22 cellular contexts compared by ENCODE assay signal in the genomic region with DNA sequence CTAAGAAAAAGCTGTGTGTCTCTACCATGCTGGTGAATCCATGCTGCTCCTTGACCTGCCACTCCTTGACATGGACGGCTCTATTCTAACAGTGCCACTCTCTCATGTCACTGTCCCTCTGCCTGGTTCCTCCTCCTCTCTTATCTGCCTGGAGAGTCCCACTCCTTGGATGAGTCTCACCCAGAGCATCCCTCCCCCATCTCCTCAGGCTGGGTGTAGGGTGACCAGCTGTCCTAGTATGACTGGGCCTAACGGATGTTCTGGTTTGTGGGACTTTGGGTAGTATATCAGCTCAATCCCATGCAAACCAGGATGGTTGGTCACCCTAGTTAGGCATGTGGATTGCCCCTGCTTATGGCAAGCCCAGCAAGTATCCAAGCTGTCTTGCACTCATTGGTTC. TPM values are rescaled to one million over a fixed set of nuclear protein-coding genes. Genes with fewer than 3 reads are reported as not detected.
DNase-seq lines count a peak whose midpoint lies in the region; ATAC-seq and TF ChIP-seq lines count a peak whose summit lies in the region.
"Had no signal": no experiment of that assay in that cellular context is flagged by ENCODE, and none has a peak within 500 bp of the region (broad histone marks: within the 10 kb centered on the region; RNA-seq: fewer than 3 reads in every experiment).

No MANE protein-coding gene starts in this region.

- POLR2A ChIA-PET in activated CD4-positive, alpha-beta T cell treated with anti-CD3 and anti-CD28 coated beads, Interleukin-2, amount 10 ng/mL, durations not matched to agents 7 days and 5 days (lab: Charles Lee), result no interaction called here
- POLR2A ChIA-PET in activated CD4-positive, alpha-beta T cell treated with anti-CD3 and anti-CD28 coated beads for 36 hours (lab: Charles Lee), result no interaction called here

- no peak for TF ChIP-seq CTCF in WERI-Rb-1 (IDR thresholded peaks at IDR 0.05; ENCODE audit: low read depth, low read length)
- TF ChIP-seq CTCF in vagina (IDR thresholded peaks at IDR 0.05), result no peak

- intact Hi-C loops in activated CD4-positive, alpha-beta T cell treated with anti-CD3 and anti-CD28 coated beads for 36 hours (cut with DNase I, micrococcal nuclease), result no loop called here
- intact Hi-C loops in dendritic cell treated with granulocyte-macrophage colony-stimulating factor and Interleukin-4, amounts not matched to agents 40 ng/mL and 50 ng/mL, for 4 days (cut with micrococcal nuclease), result no loop called here
- intact Hi-C loops in vagina (cut with DNase I), result no loop called here

- H3K27me3 Mint-ChIP-seq in activated CD4-positive, alpha-beta T cell treated with anti-CD3 and anti-CD28 coated beads, Interleukin-2, amount 10 ng/mL, durations not matched to agents 7 days and 5 days, result no peaks in the 10 kb centered on the region
- H3K27me3 Mint-ChIP-seq in activated CD4-positive, alpha-beta T cell treated with anti-CD3 and anti-CD28 coated beads for 36 hours, result no peaks in the 10 kb centered on the region
- H3K27me3 Mint-ChIP-seq in dendritic cell treated with granulocyte-macrophage colony-stimulating factor and Interleukin-4, amounts not matched to agents 40 ng/mL and 50 ng/mL, for 4 days, result no peaks in the 10 kb centered on the region
- no peaks in the 10 kb centered on the region for H3K27me3 Mint-ChIP-seq in stimulated activated naive CD8-positive, alpha-beta T cell treated with anti-CD3 and anti-CD28 coated beads, Interleukin-15, amount 100 ng/mL, for 72 hours
- H3K27me3 Mint-ChIP-seq: naive B cell had no signal

- no peak for TF ChIP-seq POLR2A in vagina (IDR thresholded peaks at IDR 0.05)

- no peak for ATAC-seq in activated CD4-positive, alpha-beta T cell treated with anti-CD3 and anti-CD28 coated beads for 36 hours
- ATAC-seq in stimulated activated naive CD8-positive, alpha-beta T cell treated with anti-CD3 and anti-CD28 coated beads, Interleukin-15, amount 100 ng/mL, for 72 hours, result peak; percentile 67
- ATAC-seq in GM19397 (IDR thresholded peaks at IDR 0.05; ENCODE audit: unreplicated experiment) (no peak), GM21529 (IDR thresholded peaks at IDR 0.05; ENCODE audit: unreplicated experiment) (no peak)

- H3K36me3 ChIP-seq in WERI-Rb-1 (no peaks in the 10 kb centered on the region), vagina (no peaks in the 10 kb centered on the region)
- H3K36me3 ChIP-seq: cardiac muscle cell, lower lobe of right lung, right lobe of liver had no signal

- H3K4me3 Mint-ChIP-seq in activated CD4-positive, alpha-beta T cell treated with anti-CD3 and anti-CD28 coated beads, Interleukin-2, amount 10 ng/mL, durations not matched to agents 7 days and 5 days, result no peak overlapping the region
- no peak overlapping the region for H3K4me3 Mint-ChIP-seq in activated CD4-positive, alpha-beta T cell treated with anti-CD3 and anti-CD28 coated beads for 36 hours
- H3K4me3 Mint-ChIP-seq in dendritic cell treated with granulocyte-macrophage colony-stimulating factor and Interleukin-4, amounts not matched to agents 40 ng/mL and 50 ng/mL, for 4 days, result no peak overlapping the region
- H3K4me3 Mint-ChIP-seq in stimulated activated naive CD8-positive, alpha-beta T cell treated with anti-CD3 and anti-CD28 coated beads, Interleukin-15, amount 100 ng/mL, for 72 hours, result peak overlapping the region in 1 of 2 donors; percentile 29
- H3K4me3 Mint-ChIP-seq: naive B cell had no signal

- CTCF ChIA-PET in activated CD4-positive, alpha-beta T cell treated with anti-CD3 and anti-CD28 coated beads, Interleukin-2, amount 10 ng/mL, durations not matched to agents 7 days and 5 days (lab: Charles Lee), result interaction anchor here (1.2 to 1.5 kb wide), 2 partner anchors 9 to 19 kb away, joined by 3 to 6 read pairs; no protein-coding TSS in a partner anchor
- CTCF ChIA-PET in activated CD4-positive, alpha-beta T cell treated with anti-CD3 and anti-CD28 coated beads for 36 hours (lab: Charles Lee), result no interaction called here

- peak overlapping the region; percentile 95 for H3K27ac Mint-ChIP-seq in activated CD4-positive, alpha-beta T cell treated with anti-CD3 and anti-CD28 coated beads, Interleukin-2, amount 10 ng/mL, durations not matched to agents 7 days and 5 days
- H3K27ac Mint-ChIP-seq in activated CD4-positive, alpha-beta T cell treated with anti-CD3 and anti-CD28 coated beads for 36 hours, result no peak overlapping the region
- H3K27ac Mint-ChIP-seq in dendritic cell treated with granulocyte-macrophage colony-stimulating factor and Interleukin-4, amounts not matched to agents 40 ng/mL and 50 ng/mL, for 4 days, result peak overlapping the region; percentile 67
- H3K27ac Mint-ChIP-seq in stimulated activated naive CD8-positive, alpha-beta T cell treated with anti-CD3 and anti-CD28 coated beads, Interleukin-15, amount 100 ng/mL, for 72 hours, result peak overlapping the region in 1 of 2 donors; percentile 64

- H3K9me3 Mint-ChIP-seq in activated CD4-positive, alpha-beta T cell treated with anti-CD3 and anti-CD28 coated beads, Interleukin-2, amount 10 ng/mL, durations not matched to agents 7 days and 5 days, result peaks cover 24% of the 10 kb centered on the region
- peaks cover 2% of the 10 kb centered on the region for H3K9me3 Mint-ChIP-seq in activated CD4-positive, alpha-beta T cell treated with anti-CD3 and anti-CD28 coated beads for 36 hours (ENCODE audit: low read depth)
- peaks cover 8% of the 10 kb centered on the region for H3K9me3 Mint-ChIP-seq in dendritic cell treated with granulocyte-macrophage colony-stimulating factor and Interleukin-4, amounts not matched to agents 40 ng/mL and 50 ng/mL, for 4 days
- peaks cover 0 to 9% of the 10 kb centered on the region in 2 donors for H3K9me3 Mint-ChIP-seq in stimulated activated naive CD8-positive, alpha-beta T cell treated with anti-CD3 and anti-CD28 coated beads, Interleukin-15, amount 100 ng/mL, for 72 hours

- no peak for DNase-seq in activated CD4-positive, alpha-beta T cell treated with anti-CD3 and anti-CD28 coated beads, Interleukin-2, amount 10 ng/mL, durations not matched to agents 7 days and 5 days
- DNase-seq in activated CD4-positive, alpha-beta T cell treated with anti-CD3 and anti-CD28 coated beads for 36 hours, result no peak
- DNase-seq in WERI-Rb-1 (peak; percentile 19), vagina (ENCODE audit: extremely low spot score in 2 of 2) (no peak)
- DNase-seq in stimulated activated naive CD8-positive, alpha-beta T cell treated with anti-CD3 and anti-CD28 coated beads, Interleukin-15, amount 100 ng/mL, for 72 hours, result peak in 1 of 2 donors; percentile 31
- DNase-seq: activated CD4-positive, alpha-beta T cell treated with anti-CD3 and anti-CD28 coated beads, Interleukin-2, amount 50 U/mL, for 4 hours; activated T-cell treated with anti-CD3 and anti-CD28 coated beads, Interleukin-2, amount 50 U/mL, for 48 hours; foreskin fibroblast; GDM1; hippocampal formation; islet precursor cell; KBM-7; lower lobe of right lung; naive B cell; NCI-H187 treated with DMSO at 0.1 percent for 48 hours; right lobe of liver; stimulated activated naive CD4-positive, alpha-beta T cell treated with Interleukin-2 at 50 U/mL for 16 hours had no signal

- peaks cover 50% of the 10 kb centered on the region for H3K4me1 Mint-ChIP-seq in activated CD4-positive, alpha-beta T cell treated with anti-CD3 and anti-CD28 coated beads, Interleukin-2, amount 10 ng/mL, durations not matched to agents 7 days and 5 days
- H3K4me1 Mint-ChIP-seq in activated CD4-positive, alpha-beta T cell treated with anti-CD3 and anti-CD28 coated beads for 36 hours, result peaks cover 35% of the 10 kb centered on the region
- H3K4me1 Mint-ChIP-seq in dendritic cell treated with granulocyte-macrophage colony-stimulating factor and Interleukin-4, amounts not matched to agents 40 ng/mL and 50 ng/mL, for 4 days (ENCODE audit: low read depth), result peaks cover 51% of the 10 kb centered on the region
- H3K4me1 Mint-ChIP-seq in stimulated activated naive CD8-positive, alpha-beta T cell treated with anti-CD3 and anti-CD28 coated beads, Interleukin-15, amount 100 ng/mL, for 72 hours, result peaks cover 39% of the 10 kb centered on the region

- H3K4me3 ChIP-seq in WERI-Rb-1 (ENCODE audit: low read depth, low read length), result no peak overlapping the region
- no peak overlapping the region for H3K4me3 ChIP-seq in vagina
- H3K4me3 ChIP-seq: cardiac muscle cell, lower lobe of right lung, right lobe of liver had no signal

- H3K27me3 ChIP-seq in WERI-Rb-1 (ENCODE audit: insufficient read depth, low read depth, severe bottlenecking), result no peaks in the 10 kb centered on the region
- no peaks in the 10 kb centered on the region for H3K27me3 ChIP-seq in vagina
- H3K27me3 ChIP-seq: cardiac muscle cell, right lobe of liver had no signal

- peaks cover 37% of the 10 kb centered on the region for H3K36me3 Mint-ChIP-seq in activated CD4-positive, alpha-beta T cell treated with anti-CD3 and anti-CD28 coated beads, Interleukin-2, amount 10 ng/mL, durations not matched to agents 7 days and 5 days (ENCODE audit: low read depth)
- peaks cover 2% of the 10 kb centered on the region for H3K36me3 Mint-ChIP-seq in activated CD4-positive, alpha-beta T cell treated with anti-CD3 and anti-CD28 coated beads for 36 hours (ENCODE audit: low read depth)
- H3K36me3 Mint-ChIP-seq in dendritic cell treated with granulocyte-macrophage colony-stimulating factor and Interleukin-4, amounts not matched to agents 40 ng/mL and 50 ng/mL, for 4 days (ENCODE audit: low read depth), result no peaks in the 10 kb centered on the region
- H3K36me3 Mint-ChIP-seq: naive B cell had no signal

- peaks cover 15% of the 10 kb centered on the region for H3K9me3 ChIP-seq in WERI-Rb-1 (ENCODE audit: severe bottlenecking)
- no peaks in the 10 kb centered on the region for H3K9me3 ChIP-seq in vagina
- H3K9me3 ChIP-seq: right lobe of liver had no signal

- H3K4me1 ChIP-seq in vagina, result peaks cover 8% of the 10 kb centered on the region
- H3K4me1 ChIP-seq: lower lobe of right lung, parathyroid adenoma had no signal

- H3K27ac ChIP-seq in WERI-Rb-1, result peak overlapping the region; percentile 46; the same call in 1 of the 2 replicates
- H3K27ac ChIP-seq in vagina, result no peak overlapping the region
- H3K27ac ChIP-seq: cardiac muscle cell, lower lobe of right lung, parathyroid adenoma, right lobe of liver had no signal

RNA-seq across cellular contexts. Expression of a gene that starts 54.3 kb away (rescaled TPM):
- 1 to 10 TPM; 1.5 to 3.9 TPM for total RNA-seq in activated CD4-positive, alpha-beta T cell treated with anti-CD3 and anti-CD28 coated beads, Interleukin-2, amount 10 ng/mL, durations not matched to agents 7 days and 5 days
- under 1 TPM; 0.30 to 0.50 TPM for total RNA-seq in activated CD4-positive, alpha-beta T cell treated with anti-CD3 and anti-CD28 coated beads for 36 hours
- total RNA-seq in vagina, result not detected
- total RNA-seq: cardiac muscle cell had no signal
